ENCODE assay signal across 15 cellular contexts in the genomic region with DNA sequence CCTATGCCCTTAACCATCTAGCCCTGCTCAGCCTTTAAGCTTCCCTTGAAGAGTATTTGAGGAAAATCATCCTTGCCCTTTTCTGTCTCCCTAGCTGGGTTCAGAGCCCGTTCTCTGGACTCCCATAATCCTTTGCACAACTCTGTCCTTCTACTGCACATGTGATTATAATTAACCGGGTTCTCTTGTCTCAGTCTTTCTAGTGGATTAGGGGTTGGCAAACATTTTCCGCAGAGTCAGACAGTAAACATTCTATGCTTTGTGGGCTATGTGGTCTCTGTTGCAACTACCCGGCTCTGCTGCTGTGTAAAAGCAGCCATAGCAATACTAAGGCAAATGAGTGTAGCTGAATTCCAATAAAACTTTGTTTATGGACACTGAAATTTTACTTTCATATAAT.
DNase-seq lines count a peak whose midpoint lies in the region; ATAC-seq, FAIRE-seq and TF ChIP-seq lines count a peak whose summit lies in the region.
"Had no signal": no experiment of that assay in that cellular context is flagged by ENCODE, and none has a peak within 500 bp of the region (broad histone marks: within the 10 kb centered on the region; RNA-seq: fewer than 3 reads in every experiment).

No MANE protein-coding gene starts in this region.

- no peak for FAIRE-seq in HTR-8/SVneo (lab: Jason Lieb, UNC)
- FAIRE-seq: colon, G401.6 had no signal

- peaks cover 10% of the 10 kb centered on the region; the same call in 1 of the 2 replicates for H3K4me1 Mint-ChIP-seq in WTC11
- H3K4me1 Mint-ChIP-seq in naive thymus-derived CD8-positive, alpha-beta T cell = peaks cover 19 to 44% (median 32%) of the 10 kb centered on the region in 4 donors

- ATAC-seq in WTC11 (no peak), GM21447 (IDR thresholded peaks at IDR 0.05; ENCODE audit: unreplicated experiment) (no peak), GM18907 (IDR thresholded peaks at IDR 0.05; ENCODE audit: unreplicated experiment) (no peak)
- ATAC-seq in naive thymus-derived CD8-positive, alpha-beta T cell = no peak
- ATAC-seq: left lobe of liver had no signal

- peak overlapping the region; percentile 33; the same call in 1 of the 2 replicates for H3K27ac ChIP-seq in HL-60 (replicated peaks)
- H3K27ac ChIP-seq: epithelial cell of prostate had no signal

- H3K4me3 Mint-ChIP-seq in WTC11 = no peak overlapping the region
- peak overlapping the region in 7 of 10 donors; percentile 0 to 45 (median 20) for H3K4me3 Mint-ChIP-seq in naive thymus-derived CD8-positive, alpha-beta T cell

- no peaks in the 10 kb centered on the region for H3K36me3 Mint-ChIP-seq in WTC11
- H3K36me3 Mint-ChIP-seq in naive thymus-derived CD8-positive, alpha-beta T cell = peaks cover 5 to 15% (median 14%) of the 10 kb centered on the region in 3 donors

- POLR2A ChIA-PET in BJ (lab: Charles Lee) (no interaction called here), WTC11 (lab: Charles Lee) (no interaction called here)
- POLR2A ChIA-PET in naive thymus-derived CD8-positive, alpha-beta T cell (lab: Charles Lee) = interaction anchor here (0.9 kb wide), 1 partner anchor 87 kb away, joined by 3 read pairs; a partner anchor contains a TSS

- peak overlapping the region; percentile 44; the same call in 1 of the 2 replicates for H3K27ac Mint-ChIP-seq in WTC11
- peak overlapping the region in 8 of 10 donors; percentile 16 to 83 (median 52) for H3K27ac Mint-ChIP-seq in naive thymus-derived CD8-positive, alpha-beta T cell

- no peaks in the 10 kb centered on the region for H3K27me3 Mint-ChIP-seq in WTC11 (ENCODE audit: low read depth)
- H3K27me3 Mint-ChIP-seq in naive thymus-derived CD8-positive, alpha-beta T cell = no peaks in the 10 kb centered on the region

- H3K4me3 ChIP-seq in BJ (ENCODE audit: low read depth, low read length) (no peak overlapping the region), HL-60 (replicated peaks; ENCODE audit: insufficient read depth, low read length) (no peak overlapping the region)

- H3K27me3 ChIP-seq in BJ (ENCODE audit: control insufficient read depth, insufficient read depth, low read length) (no peaks in the 10 kb centered on the region), HL-60 (ENCODE audit: insufficient read depth, poor library complexity, severe bottlenecking) (no peaks in the 10 kb centered on the region)

- CTCF ChIA-PET in BJ (lab: Yijun Ruan, JAX) (interaction anchor here (1.0 kb wide), 1 partner anchor 562 kb away, joined by 4 read pairs; no protein-coding TSS in a partner anchor), WTC11 (lab: Charles Lee) (interaction anchor here (0.5 kb wide), 1 partner anchor 42 kb away, joined by 3 read pairs; no protein-coding TSS in a partner anchor)

- no peak for TF ChIP-seq CTCF in BJ (IDR thresholded peaks at IDR 0.05; ENCODE audit: insufficient read depth, low read depth, low read length)
- TF ChIP-seq CTCF in HL-60 (IDR thresholded peaks at IDR 0.05; ENCODE audit: insufficient read depth, low read length) = no peak
- no peak for TF ChIP-seq CTCF in WTC11 (IDR thresholded peaks at IDR 0.05)

- peaks cover 1% of the 10 kb centered on the region; the same call in 1 of the 2 replicates for H3K36me3 ChIP-seq in BJ (ENCODE audit: control insufficient read depth, insufficient read depth, low read length)

- no peaks in the 10 kb centered on the region for H3K9me3 Mint-ChIP-seq in WTC11
- no peaks in the 10 kb centered on the region for H3K9me3 Mint-ChIP-seq in naive thymus-derived CD8-positive, alpha-beta T cell

- DNase-seq in BJ (ENCODE audit: low read depth) (peak; percentile 35), HL-60 (ENCODE audit: low read depth in 1 of 2, low spot score in 1 of 2) (peak; percentile 20 to 65), WTC11 (ENCODE audit: low spot score) (no peak), HTR-8/SVneo (ENCODE audit: insufficient read length, low spot score) (no peak), C1 segment of cervical spinal cord (lab: John Stamatoyannopoulos, UW) (no peak)
- DNase-seq in naive thymus-derived CD8-positive, alpha-beta T cell = peak in 3 of 10 donors; percentile 5 to 12 (median 6)
- DNase-seq: activated CD4-positive, alpha-beta T cell treated with anti-CD3 and anti-CD28 coated beads for 48 hours; activated T-cell treated with anti-CD3 and anti-CD28 coated beads, Interleukin-2, amount 50 U/mL, for 48 hours; T-helper 9 cell had no signal

TF ChIP-seq in WTC11, 78 proteins besides CTCF, POLR2A, EP300 and RAD21:
- TF ChIP-seq ZNF671 (CRISPR knock-in tag; IDR thresholded peaks at IDR 0.05) (no peak), RELA (CRISPR knock-in tag; IDR thresholded peaks at IDR 0.05; ENCODE audit: borderline replicate concordance) (no peak), NR1H2 (CRISPR knock-in tag; IDR thresholded peaks at IDR 0.05) (no peak), EMX1 (CRISPR knock-in tag; IDR thresholded peaks at IDR 0.05) (no peak)
- TF ChIP-seq, protein P1, sequence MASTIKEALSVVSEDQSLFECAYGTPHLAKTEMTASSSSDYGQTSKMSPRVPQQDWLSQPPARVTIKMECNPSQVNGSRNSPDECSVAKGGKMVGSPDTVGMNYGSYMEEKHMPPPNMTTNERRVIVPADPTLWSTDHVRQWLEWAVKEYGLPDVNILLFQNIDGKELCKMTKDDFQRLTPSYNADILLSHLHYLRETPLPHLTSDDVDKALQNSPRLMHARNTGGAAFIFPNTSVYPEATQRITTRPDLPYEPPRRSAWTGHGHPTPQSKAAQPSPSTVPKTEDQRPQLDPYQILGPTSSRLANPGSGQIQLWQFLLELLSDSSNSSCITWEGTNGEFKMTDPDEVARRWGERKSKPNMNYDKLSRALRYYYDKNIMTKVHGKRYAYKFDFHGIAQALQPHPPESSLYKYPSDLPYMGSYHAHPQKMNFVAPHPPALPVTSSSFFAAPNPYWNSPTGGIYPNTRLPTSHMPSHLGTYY (CRISPR knock-in tag; IDR thresholded peaks at IDR 0.05) = no peak
- TF ChIP-seq, protein P2, sequence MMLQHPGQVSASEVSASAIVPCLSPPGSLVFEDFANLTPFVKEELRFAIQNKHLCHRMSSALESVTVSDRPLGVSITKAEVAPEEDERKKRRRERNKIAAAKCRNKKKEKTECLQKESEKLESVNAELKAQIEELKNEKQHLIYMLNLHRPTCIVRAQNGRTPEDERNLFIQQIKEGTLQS (CRISPR knock-in tag; conservative IDR thresholded peaks at IDR 0.05) = no peak

Comparison
In these comparisons a context has a peak if more than half of its experiments do, and no peak if none do; other contexts are left out.
1. DNase-seq: peak in BJ (single experiment) and HL-60 (2 of 2); none in WTC11 (single experiment), HTR-8/SVneo (single experiment) and C1 segment of cervical spinal cord (0 of 14).